In genomic region chrX:45710081-45710801, GRCh38 we compare ENCODE assay signal across 9 cellular contexts.
DNase-seq lines count a peak whose midpoint lies in the region; ATAC-seq and TF ChIP-seq lines count a peak whose summit lies in the region.
"Had no signal": no experiment of that assay in that cellular context is flagged by ENCODE, and none has a peak within 500 bp of the region (broad histone marks: within the 10 kb centered on the region; RNA-seq: fewer than 3 reads in every experiment).

No MANE protein-coding gene starts in this region.

- H3K14ac ChIP-seq in mesenchymal stem cell (ENCODE audit: low read length in 2 of 2) = no peak overlapping the region

- peak; percentile 82 for ATAC-seq in HG03159 (IDR thresholded peaks at IDR 0.05; ENCODE audit: unreplicated experiment)

- H3K4me2 ChIP-seq in mesenchymal stem cell (ENCODE audit: low read length, poor library complexity, severe bottlenecking) = no peak overlapping the region

- DNase-seq in MCF 10A (ENCODE audit: unreplicated experiment) (peak; percentile 62), breast epithelium (ENCODE audit: low spot score in 2 of 2) (no peak), mesenchymal stem cell (peak; percentile 86), AML-193 (lab: John Stamatoyannopoulos, UW) (no peak), putamen (ENCODE audit: low spot score) (no peak), GF-D8 (lab: John Stamatoyannopoulos, UW) (no peak)
- peak; percentile 65 for DNase-seq in activated CD8-positive, alpha-beta memory T cell treated with anti-CD3 and anti-CD28 coated beads for 24 hours

- H3K18ac ChIP-seq in mesenchymal stem cell (ENCODE audit: low read depth in 1 of 2, low read length in 2 of 2) = peak overlapping the region; percentile 8 to 21

- H3K4me3 ChIP-seq in breast epithelium (no peak overlapping the region), mesenchymal stem cell (ENCODE audit: insufficient read depth in 1 of 2, low read depth in 1 of 2, low read length in 2 of 2) (no peak overlapping the region)

- H3K27me3 ChIP-seq in breast epithelium (peaks cover 0 to 21% of the 10 kb centered on the region in 2 donors), mesenchymal stem cell (ENCODE audit: control insufficient read depth in 1 of 2, insufficient read depth in 1 of 2, low read length in 2 of 2) (no peaks in the 10 kb centered on the region)

- H2AFZ ChIP-seq in mesenchymal stem cell (ENCODE audit: low read depth, low read length) = no peak overlapping the region

- CTCF ChIA-PET in MCF 10A (lab: Yijun Ruan, JAX) = no interaction called here

- H2BK15ac ChIP-seq in mesenchymal stem cell (ENCODE audit: low read depth, poor library complexity, severe bottlenecking) = peak overlapping the region; percentile 52

- no peak overlapping the region for H2AK5ac ChIP-seq in mesenchymal stem cell (ENCODE audit: low read length, severe bottlenecking)

- H3K4me3 Mint-ChIP-seq in MCF 10A (ENCODE audit: unreplicated experiment) = no peak overlapping the region
- H3K4me3 Mint-ChIP-seq: dendritic cell treated with granulocyte-macrophage colony-stimulating factor and Interleukin-4, amounts not matched to agents 40 ng/mL and 50 ng/mL, for 4 days had no signal

- POLR2A ChIA-PET in MCF 10A (lab: Yijun Ruan, JAX) = interaction anchor here (0.8 to 1.4 kb wide), 2 partner anchors 30 to 89 kb away, joined by 3 read pairs; no protein-coding TSS in a partner anchor

- BruUV-seq in MCF 10A (replicated peaks; lab: Mats Ljungman, UMichigan) = no TSS peak

- no peaks in the 10 kb centered on the region for H3K36me3 Mint-ChIP-seq in MCF 10A (ENCODE audit: insufficient read depth, unreplicated experiment)

- H3K23ac ChIP-seq in mesenchymal stem cell (ENCODE audit: low read length in 2 of 2) = no peak overlapping the region

- intact Hi-C loops in MCF 10A (cut with micrococcal nuclease) = loop anchor here (1.0 kb wide), 1 partner anchor 49 kb away; no protein-coding TSS in a partner anchor
- intact Hi-C loops in breast epithelium (cut with DNase I; ENCODE audit: low total_unique reads) = no loop called here

- no peak overlapping the region for H2BK12ac ChIP-seq in mesenchymal stem cell (ENCODE audit: low read length in 2 of 2)

- peaks cover 18% of the 10 kb centered on the region for H3K4me1 Mint-ChIP-seq in MCF 10A (ENCODE audit: insufficient read depth, unreplicated experiment)

- H3K27me3 Mint-ChIP-seq in MCF 10A (ENCODE audit: insufficient read depth, unreplicated experiment) = peaks cover 17% of the 10 kb centered on the region

- no peak for TF ChIP-seq POLR2A in breast epithelium (IDR thresholded peaks at IDR 0.05)

- H3K9me3 ChIP-seq in breast epithelium (no peaks in the 10 kb centered on the region), mesenchymal stem cell (ENCODE audit: control insufficient read depth, low read length) (no peaks in the 10 kb centered on the region)

- H3K4me1 ChIP-seq in breast epithelium (no peaks in the 10 kb centered on the region), mesenchymal stem cell (ENCODE audit: control insufficient read depth, insufficient read depth, low read depth, low read length) (peaks cover 2% of the 10 kb centered on the region)

- H3K4ac ChIP-seq in mesenchymal stem cell (ENCODE audit: low read depth in 1 of 2, low read length in 2 of 2) = no peak overlapping the region

- peaks cover 2% of the 10 kb centered on the region for H3K79me1 ChIP-seq in mesenchymal stem cell (replicated peaks; ENCODE audit: low read length, poor library complexity, severe bottlenecking)

- H2BK5ac ChIP-seq in mesenchymal stem cell (ENCODE audit: low read depth, low read length, poor library complexity, severe bottlenecking) = no peak overlapping the region

- no peak overlapping the region for H2BK120ac ChIP-seq in mesenchymal stem cell (ENCODE audit: low read depth, low read length)

- H3K9me3 Mint-ChIP-seq in MCF 10A (ENCODE audit: unreplicated experiment) = no peaks in the 10 kb centered on the region
- H3K9me3 Mint-ChIP-seq: dendritic cell treated with granulocyte-macrophage colony-stimulating factor and Interleukin-4, amounts not matched to agents 40 ng/mL and 50 ng/mL, for 4 days had no signal

- 0% methylated on average over 2 of the region's 2 CpGs for WGBS in mesenchymal stem cell

- no peak overlapping the region for H4K91ac ChIP-seq in mesenchymal stem cell (ENCODE audit: low read length)

- H3K27ac Mint-ChIP-seq in MCF 10A (ENCODE audit: low read depth, unreplicated experiment) = peak overlapping the region; percentile 84
- H3K27ac Mint-ChIP-seq: dendritic cell treated with granulocyte-macrophage colony-stimulating factor and Interleukin-4, amounts not matched to agents 40 ng/mL and 50 ng/mL, for 4 days had no signal

- H3K27ac ChIP-seq in breast epithelium = no peak overlapping the region
- H3K27ac ChIP-seq in mesenchymal stem cell (ENCODE audit: low read length, poor library complexity, severe bottlenecking) = peak overlapping the region; percentile 96

- TF ChIP-seq CTCF in MCF 10A (IDR thresholded peaks at IDR 0.05; ENCODE audit: unreplicated experiment) (no peak), breast epithelium (IDR thresholded peaks at IDR 0.05) (no peak)

- no peak overlapping the region for H4K8ac ChIP-seq in mesenchymal stem cell (ENCODE audit: low read length)

- H3K36me3 ChIP-seq in breast epithelium = no peaks in the 10 kb centered on the region
- no peaks in the 10 kb centered on the region for H3K36me3 ChIP-seq in mesenchymal stem cell (ENCODE audit: control insufficient read depth in 1 of 2, insufficient read depth in 2 of 2, low read depth in 1 of 2, low read length in 2 of 2)

- peak overlapping the region; percentile 80 for H3K9ac ChIP-seq in mesenchymal stem cell (ENCODE audit: low read length)

Comparison
In these comparisons a context has a peak if more than half of its experiments do, and no peak if none do; other contexts are left out.
1. DNase-seq: peak in MCF 10A (single experiment), activated CD8-positive, alpha-beta memory T cell treated with anti-CD3 and anti-CD28 coated beads for 24 hours (single experiment) and mesenchymal stem cell (single experiment); none in breast epithelium (0 of 2), AML-193 (0 of 2), putamen (single experiment) and GF-D8 (single experiment).